1 cellular context compared by ENCODE assay signal in the genomic region with DNA sequence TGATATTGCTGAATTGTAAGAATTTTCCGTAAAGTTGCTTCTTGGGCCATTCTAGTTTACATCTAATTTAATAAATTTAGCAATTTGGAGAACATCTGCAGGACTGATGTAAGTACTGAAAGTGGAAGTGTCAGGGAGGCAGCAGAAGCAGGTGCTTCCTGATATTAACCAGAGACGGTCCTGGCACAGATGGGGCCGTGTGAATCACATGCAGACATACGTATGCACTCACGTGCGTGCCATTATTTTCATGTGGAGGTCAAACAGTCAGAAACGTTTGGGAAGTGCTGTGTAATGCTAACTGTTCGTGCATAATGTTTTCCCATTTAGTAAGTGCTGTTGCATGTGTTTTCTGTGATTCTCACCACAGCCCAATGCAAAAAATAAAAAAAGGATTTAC.
TF ChIP-seq lines count a peak whose summit lies in the region.

No MANE protein-coding gene starts in this region.

TF ChIP-seq in WTC11, 78 proteins besides CTCF, POLR2A, EP300 and RAD21 (continued from another document):
- TF ChIP-seq FOXP4 (CRISPR knock-in tag; IDR thresholded peaks at IDR 0.05) (no peak), ATF3 (CRISPR knock-in tag; conservative IDR thresholded peaks at IDR 0.05) (no peak), JUN (CRISPR knock-in tag; IDR thresholded peaks at IDR 0.05) (no peak), EMX1 (CRISPR knock-in tag; IDR thresholded peaks at IDR 0.05) (no peak), RELA (CRISPR knock-in tag; IDR thresholded peaks at IDR 0.05; ENCODE audit: borderline replicate concordance) (no peak)
- TF ChIP-seq, protein P1, sequence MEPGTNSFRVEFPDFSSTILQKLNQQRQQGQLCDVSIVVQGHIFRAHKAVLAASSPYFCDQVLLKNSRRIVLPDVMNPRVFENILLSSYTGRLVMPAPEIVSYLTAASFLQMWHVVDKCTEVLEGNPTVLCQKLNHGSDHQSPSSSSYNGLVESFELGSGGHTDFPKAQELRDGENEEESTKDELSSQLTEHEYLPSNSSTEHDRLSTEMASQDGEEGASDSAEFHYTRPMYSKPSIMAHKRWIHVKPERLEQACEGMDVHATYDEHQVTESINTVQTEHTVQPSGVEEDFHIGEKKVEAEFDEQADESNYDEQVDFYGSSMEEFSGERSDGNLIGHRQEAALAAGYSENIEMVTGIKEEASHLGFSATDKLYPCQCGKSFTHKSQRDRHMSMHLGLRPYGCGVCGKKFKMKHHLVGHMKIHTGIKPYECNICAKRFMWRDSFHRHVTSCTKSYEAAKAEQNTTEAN (CRISPR knock-in tag; IDR thresholded peaks at IDR 0.05): no peak
- TF ChIP-seq, protein P2, sequence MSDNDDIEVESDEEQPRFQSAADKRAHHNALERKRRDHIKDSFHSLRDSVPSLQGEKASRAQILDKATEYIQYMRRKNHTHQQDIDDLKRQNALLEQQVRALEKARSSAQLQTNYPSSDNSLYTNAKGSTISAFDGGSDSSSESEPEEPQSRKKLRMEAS (CRISPR knock-in tag; IDR thresholded peaks at IDR 0.05): no peak
- TF ChIP-seq, protein P3, sequence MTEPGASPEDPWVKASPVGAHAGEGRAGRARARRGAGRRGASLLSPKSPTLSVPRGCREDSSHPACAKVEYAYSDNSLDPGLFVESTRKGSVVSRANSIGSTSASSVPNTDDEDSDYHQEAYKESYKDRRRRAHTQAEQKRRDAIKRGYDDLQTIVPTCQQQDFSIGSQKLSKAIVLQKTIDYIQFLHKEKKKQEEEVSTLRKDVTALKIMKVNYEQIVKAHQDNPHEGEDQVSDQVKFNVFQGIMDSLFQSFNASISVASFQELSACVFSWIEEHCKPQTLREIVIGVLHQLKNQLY (CRISPR knock-in tag; IDR thresholded peaks at IDR 0.05): no peak
TF ChIP-seq in WTC11: peak in this region for 0.
